Comparison of ENCODE assay signal across 9 cellular contexts in genomic region chr17:72661093-72661944, GRCh38.
DNase-seq lines count a peak whose midpoint lies in the region; FAIRE-seq and TF ChIP-seq lines count a peak whose summit lies in the region.
"Had no signal": no experiment of that assay in that cellular context is flagged by ENCODE, and none has a peak within 500 bp of the region (broad histone marks: within the 10 kb centered on the region; RNA-seq: fewer than 3 reads in every experiment).

No MANE protein-coding gene starts in this region.

- peaks cover under 1% of the 10 kb centered on the region for H3K4me1 ChIP-seq in OCI-LY1 (ENCODE audit: insufficient read depth, low read length, severe bottlenecking)
- peaks cover 14% of the 10 kb centered on the region for H3K4me1 ChIP-seq in testis

- H2AFZ ChIP-seq in OCI-LY1 (ENCODE audit: low read length) = no peak overlapping the region

- H3K9me3 ChIP-seq in OCI-LY1 (ENCODE audit: low read length) (no peaks in the 10 kb centered on the region), testis (no peaks in the 10 kb centered on the region)

- peak; percentile 31 to 43 for DNase-seq in SHP77 (lab: John Stamatoyannopoulos, UW)
- no peak for DNase-seq in SHP77 treated with DMSO at 0.1 percent for 48 hours (lab: John Stamatoyannopoulos, UW)
- DNase-seq in glomerular visceral epithelial cell (ENCODE audit: extremely low spot score) = peak; percentile 53
- DNase-seq in testis = peak; percentile 47
- no peak for DNase-seq in activated T-cell treated with anti-CD3 and anti-CD28 coated beads, Interleukin-2, amount 50 U/mL, for 24 hours
- DNase-seq in GM12892 (ENCODE audit: insufficient read length) = no peak
- no peak for DNase-seq in NOMO-1 (lab: John Stamatoyannopoulos, UW; ENCODE audit: unreplicated experiment in 2 of 2)

- FAIRE-seq in GM12892 (lab: Jason Lieb, UNC) = no peak

- TF ChIP-seq CTCF in OCI-LY1 (IDR thresholded peaks at IDR 0.05; ENCODE audit: low read length) (peak; percentile 16; the same call in 1 of the 2 replicates), testis (IDR thresholded peaks at IDR 0.05) (no peak)

- H3K4me3 ChIP-seq in OCI-LY1 (ENCODE audit: low read depth, low read length, poor library complexity, severe bottlenecking) (no peak overlapping the region), testis (no peak overlapping the region)
- H3K4me3 ChIP-seq: dorsolateral prefrontal cortex had no signal

- H3K27me3 ChIP-seq in OCI-LY1 (ENCODE audit: insufficient read depth, low read length) (no peaks in the 10 kb centered on the region), testis (no peaks in the 10 kb centered on the region)
- H3K27me3 ChIP-seq: dorsolateral prefrontal cortex had no signal

- no peak overlapping the region for H3K9ac ChIP-seq in OCI-LY1 (ENCODE audit: low read length)

- WGBS in testis, 2 donors = 81 to 86% methylated on average over 8 to 22 of the region's 22 CpGs

- no peaks in the 10 kb centered on the region for H3K79me2 ChIP-seq in OCI-LY1 (ENCODE audit: insufficient read depth, low read length)

- H3K27ac ChIP-seq in OCI-LY1 (ENCODE audit: low read depth, low read length, poor library complexity, severe bottlenecking) (no peak overlapping the region), testis (no peak overlapping the region)
- H3K27ac ChIP-seq: dorsolateral prefrontal cortex had no signal

- no peaks in the 10 kb centered on the region for H3K36me3 Mint-ChIP-seq in activated T-cell treated with anti-CD3 and anti-CD28 coated beads, Interleukin-2, amount 50 U/mL, for 24 hours (ENCODE audit: low read depth)

- H3K27me3 Mint-ChIP-seq in activated T-cell treated with anti-CD3 and anti-CD28 coated beads, Interleukin-2, amount 50 U/mL, for 24 hours = no peaks in the 10 kb centered on the region

- H3K36me3 ChIP-seq in OCI-LY1 (ENCODE audit: insufficient read depth, low read length) (no peaks in the 10 kb centered on the region), testis (ENCODE audit: low read depth, missing control alignments) (no peaks in the 10 kb centered on the region)

- no peak overlapping the region for H3K4me3 Mint-ChIP-seq in activated T-cell treated with anti-CD3 and anti-CD28 coated beads, Interleukin-2, amount 50 U/mL, for 24 hours

- TF ChIP-seq POLR2A in testis (IDR thresholded peaks at IDR 0.05) = no peak
- no peak for TF ChIP-seq POLR2A in GM12892 (IDR thresholded peaks at IDR 0.05; ENCODE audit: low read depth, low read length)

- no peaks in the 10 kb centered on the region for H3F3A ChIP-seq in OCI-LY1 (ENCODE audit: insufficient read depth, low read length)

- no peaks in the 10 kb centered on the region for H3K9me3 Mint-ChIP-seq in activated T-cell treated with anti-CD3 and anti-CD28 coated beads, Interleukin-2, amount 50 U/mL, for 24 hours

- H3K4me1 Mint-ChIP-seq in activated T-cell treated with anti-CD3 and anti-CD28 coated beads, Interleukin-2, amount 50 U/mL, for 24 hours (ENCODE audit: low read depth) = no peaks in the 10 kb centered on the region

- intact Hi-C loops in testis (cut with DNase I; ENCODE audit: low total_unique reads) = no loop called here

- no peaks in the 10 kb centered on the region for H4K20me1 ChIP-seq in OCI-LY1 (ENCODE audit: insufficient read depth, low read length)

- H3K27ac Mint-ChIP-seq in activated T-cell treated with anti-CD3 and anti-CD28 coated beads, Interleukin-2, amount 50 U/mL, for 24 hours = no peak overlapping the region

- H3K4me2 ChIP-seq in OCI-LY1 (ENCODE audit: low read length) = no peak overlapping the region

- H3K9me2 ChIP-seq in OCI-LY1 (ENCODE audit: low read depth, low read length) = no peaks in the 10 kb centered on the region

Comparison
In these comparisons a context has a peak if more than half of its experiments do, and no peak if none do; other contexts are left out.
1. DNase-seq: peak in SHP77 (2 of 2), glomerular visceral epithelial cell (single experiment) and testis (single experiment); none in SHP77 treated with DMSO at 0.1 percent for 48 hours (single experiment), activated T-cell treated with anti-CD3 and anti-CD28 coated beads, Interleukin-2, amount 50 U/mL, for 24 hours (single experiment), GM12892 (single experiment) and NOMO-1 (0 of 2).